Comparison of ENCODE assay signal across 8 cellular contexts in the genomic region with DNA sequence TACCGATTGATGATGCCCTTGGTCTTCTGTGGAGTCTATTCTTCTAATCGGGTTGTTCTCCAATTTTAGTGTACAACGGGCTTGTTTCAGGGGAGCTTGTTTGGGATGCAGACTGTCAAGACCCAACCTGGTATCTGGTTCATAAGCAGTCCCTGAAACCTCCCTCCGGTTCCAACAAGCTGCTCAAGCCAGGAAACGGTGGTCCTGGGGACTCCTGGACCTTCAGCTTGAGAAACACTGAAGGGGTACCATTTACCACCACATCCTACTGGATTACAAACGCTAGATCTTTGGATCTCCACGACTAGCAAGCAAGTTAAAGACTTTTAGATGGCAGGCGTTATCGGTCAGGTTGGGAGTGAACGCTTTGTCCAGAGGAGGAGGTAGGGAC. TPM values are rescaled to one million over a fixed set of nuclear protein-coding genes. Genes with fewer than 3 reads are reported as not detected.
DNase-seq lines count a peak whose midpoint lies in the region; ATAC-seq, FAIRE-seq and TF ChIP-seq lines count a peak whose summit lies in the region.

No MANE protein-coding gene starts in this region.

- H3K9me3 Mint-ChIP-seq in Caco-2 (ENCODE audit: unreplicated experiment): no peaks in the 10 kb centered on the region

- H3K4me2 ChIP-seq in Loucy (ENCODE audit: low read depth, low read length, poor library complexity, severe bottlenecking): peak overlapping the region; percentile 97

- H2AFZ ChIP-seq in Loucy (ENCODE audit: low read length): no peak overlapping the region

- CTCF ChIA-PET in Caco-2 (lab: Charles Lee): interaction anchor here (0.9 kb wide), 1 partner anchor 198 kb away, joined by 4 read pairs; no protein-coding TSS in a partner anchor

- H3K27me3 ChIP-seq in Caco-2 (replicated peaks; ENCODE audit: control insufficient read depth, insufficient read depth, low read length) (no peaks in the 10 kb centered on the region), Loucy (ENCODE audit: insufficient read depth, low read length, poor library complexity, severe bottlenecking) (peaks cover 7% of the 10 kb centered on the region), ovary (no peaks in the 10 kb centered on the region)
- H3K27me3 ChIP-seq in effector memory CD4-positive, alpha-beta T cell (replicated peaks; ENCODE audit: control insufficient read depth, insufficient read depth, low read length, poor library complexity, severe bottlenecking): no peaks in the 10 kb centered on the region

- H3F3A ChIP-seq in Loucy (ENCODE audit: low read depth): peaks cover 8% of the 10 kb centered on the region; the same call in 1 of the 2 replicates

- POLR2A ChIA-PET in Caco-2 (lab: Charles Lee): no interaction called here

- 8 to 10% (median 9%) methylated on average over 10 of the region's 10 CpGs for WGBS in ovary, 3 donors

- H3K79me2 ChIP-seq in Loucy (ENCODE audit: insufficient read depth, low read length): peaks cover 70% of the 10 kb centered on the region

- peak overlapping the region; percentile 93 for H3K9ac ChIP-seq in Loucy (ENCODE audit: low read depth, low read length, poor library complexity, severe bottlenecking)

- TF ChIP-seq CTCF in Caco-2 (IDR thresholded peaks at IDR 0.05; ENCODE audit: insufficient read depth in 1 of 2, low read depth in 1 of 2, low read length in 1 of 2, severe bottlenecking in 1 of 2, unreplicated experiment in 1 of 2): no peak
- no peak for TF ChIP-seq CTCF in Loucy (conservative IDR thresholded peaks at IDR 0.05; ENCODE audit: low read length)
- no peak for TF ChIP-seq CTCF in ovary (IDR thresholded peaks at IDR 0.05)

- H3K4me3 ChIP-seq in Caco-2 (ENCODE audit: low read depth, low read length) (no peak overlapping the region), Loucy (ENCODE audit: low read length, poor library complexity, severe bottlenecking) (peak overlapping the region; percentile 96), ovary (peak overlapping the region; percentile 73)
- H3K4me3 ChIP-seq in effector memory CD4-positive, alpha-beta T cell (ENCODE audit: insufficient read depth, low read depth, low read length, poor library complexity, severe bottlenecking): peak overlapping the region; percentile 89

- H3K9me2 ChIP-seq in Loucy (replicated peaks; ENCODE audit: low read depth, low read length): no peaks in the 10 kb centered on the region

- FAIRE-seq in GM12891 (lab: Jason Lieb, UNC): no peak

- no TSS peak for BruUV-seq in Caco-2 (replicated peaks; lab: Mats Ljungman, UMichigan)

- TF ChIP-seq EP300 in ovary (IDR thresholded peaks at IDR 0.05): no peak

- H3K36me3 ChIP-seq in Caco-2 (ENCODE audit: control insufficient read depth, insufficient read depth, low read length) (no peaks in the 10 kb centered on the region), Loucy (ENCODE audit: insufficient read depth, low read length) (no peaks in the 10 kb centered on the region), ovary (no peaks in the 10 kb centered on the region)
- H3K36me3 ChIP-seq in effector memory CD4-positive, alpha-beta T cell (ENCODE audit: control insufficient read depth, insufficient read depth, low read length): no peaks in the 10 kb centered on the region

- TF ChIP-seq POLR2A in ovary (IDR thresholded peaks at IDR 0.05) (no peak), GM12891 (IDR thresholded peaks at IDR 0.05; ENCODE audit: low read depth, low read length) (no peak)

- DNase-seq in Caco-2 (no peak), ovary (peak in 1 of 5 donors; percentile 23), left colon (no peak), GM12891 (ENCODE audit: insufficient read length, low spot score) (no peak), iPS-NIHi11 (ENCODE audit: low spot score) (no peak)
- no peak for DNase-seq in effector memory CD4-positive, alpha-beta T cell

- ATAC-seq in left colon (no peak), GM18511 (IDR thresholded peaks at IDR 0.05; ENCODE audit: unreplicated experiment) (no peak)

- H3K36me3 Mint-ChIP-seq in Caco-2 (ENCODE audit: insufficient read depth, unreplicated experiment): no peaks in the 10 kb centered on the region

- H3K27ac Mint-ChIP-seq in Caco-2 (ENCODE audit: unreplicated experiment): no peak overlapping the region

- H4K20me1 ChIP-seq in Loucy (ENCODE audit: insufficient read depth, low read length, poor library complexity, severe bottlenecking): peaks cover 63% of the 10 kb centered on the region

- H3K4me1 Mint-ChIP-seq in Caco-2 (ENCODE audit: low read depth, unreplicated experiment): no peaks in the 10 kb centered on the region

- H3K4me1 ChIP-seq in Caco-2 (0 out of 2 replicates have a peak, but pooled peaks cover 3% of the 10 kb centered on the region), Loucy (ENCODE audit: insufficient read depth, low read length, poor library complexity, severe bottlenecking) (peaks cover 68% of the 10 kb centered on the region), ovary (ENCODE audit: insufficient read depth) (peaks cover 4% of the 10 kb centered on the region)
- H3K4me1 ChIP-seq in effector memory CD4-positive, alpha-beta T cell (ENCODE audit: control insufficient read depth, insufficient read depth, low read length, poor library complexity, severe bottlenecking): peaks cover 26% of the 10 kb centered on the region

- no peaks in the 10 kb centered on the region for H3K27me3 Mint-ChIP-seq in Caco-2 (ENCODE audit: insufficient read depth, unreplicated experiment)

- peak overlapping the region; percentile 84 for H3K27ac ChIP-seq in effector memory CD4-positive, alpha-beta T cell (ENCODE audit: insufficient read depth, low read length, poor library complexity, severe bottlenecking)
- peak overlapping the region; percentile 69 to 77 for H3K27ac ChIP-seq in ovary

- intact Hi-C loops in Caco-2 (cut with micrococcal nuclease; ENCODE audit: unreplicated experiment): no loop called here
- intact Hi-C loops in ovary (cut with DNase I): loop anchor here (5.0 to 10.0 kb wide), 5 partner anchors 35 to 185 kb away; no protein-coding TSS in a partner anchor
- intact Hi-C loops in left colon (cut with DNase I, micrococcal nuclease): no loop called here

- H3K4me3 Mint-ChIP-seq in Caco-2 (ENCODE audit: unreplicated experiment): peak overlapping the region; percentile 82

- no peaks in the 10 kb centered on the region for H3K9me3 ChIP-seq in Caco-2
- no peaks in the 10 kb centered on the region for H3K9me3 ChIP-seq in Loucy (ENCODE audit: insufficient read depth, low read depth, low read length)
- no peaks in the 10 kb centered on the region for H3K9me3 ChIP-seq in effector memory CD4-positive, alpha-beta T cell (ENCODE audit: control insufficient read depth, low read length)
- H3K9me3 ChIP-seq in ovary: no peaks in the 10 kb centered on the region

TF ChIP-seq in GM12891, 5 proteins besides CTCF, POLR2A, EP300 and RAD21:
- no peak for TF ChIP-seq POU2F2 (IDR thresholded peaks at IDR 0.05; ENCODE audit: low read depth, low read length)
- no peak for TF ChIP-seq PAX5 (IDR thresholded peaks at IDR 0.05; ENCODE audit: insufficient read depth, low read length, severe bottlenecking)
- no peak for TF ChIP-seq SPI1 (IDR thresholded peaks at IDR 0.05; ENCODE audit: low read depth, low read length)

RNA-seq across cellular contexts. Expression of gene BCL2, which starts 2.0 kb away (rescaled TPM):
- total RNA-seq in Caco-2 (2022) (6.3 and 6.5 TPM in 2 replicates), ovary (10 to 100 TPM; 32.6 to 43.9 (median 36.8) TPM), left colon (10 to 100 TPM; 16.6 to 19.3 TPM)
- 10 to 100 TPM; 13.7 to 24.0 TPM for polyA plus RNA-seq in ovary
- 25.4 TPM for polyA plus RNA-seq in GM12891 (2012; ENCODE audit: low read depth, missing spikeins)

RNA-seq across cellular contexts. Expression of gene KDSR, which starts 49.5 kb away (rescaled TPM):
- total RNA-seq in Caco-2 (2022) (22.8 and 26.8 TPM in 2 replicates), ovary (10 to 100 TPM; 25.8 to 70.1 (median 62.6) TPM), left colon (10 to 100 TPM; 32.6 to 42.8 TPM)
- 10 to 100 TPM; 27.8 to 52.3 TPM for polyA plus RNA-seq in ovary
- polyA plus RNA-seq in GM12891 (2012; ENCODE audit: low read depth, missing spikeins): 12.4 TPM

Comparison
In these comparisons a context has a peak if more than half of its experiments do, and no peak if none do; other contexts are left out.
1. intact Hi-C loops: an anchor here in ovary (5.0 to 10.0 kb wide); none called in Caco-2 and left colon.